In the genomic region with DNA sequence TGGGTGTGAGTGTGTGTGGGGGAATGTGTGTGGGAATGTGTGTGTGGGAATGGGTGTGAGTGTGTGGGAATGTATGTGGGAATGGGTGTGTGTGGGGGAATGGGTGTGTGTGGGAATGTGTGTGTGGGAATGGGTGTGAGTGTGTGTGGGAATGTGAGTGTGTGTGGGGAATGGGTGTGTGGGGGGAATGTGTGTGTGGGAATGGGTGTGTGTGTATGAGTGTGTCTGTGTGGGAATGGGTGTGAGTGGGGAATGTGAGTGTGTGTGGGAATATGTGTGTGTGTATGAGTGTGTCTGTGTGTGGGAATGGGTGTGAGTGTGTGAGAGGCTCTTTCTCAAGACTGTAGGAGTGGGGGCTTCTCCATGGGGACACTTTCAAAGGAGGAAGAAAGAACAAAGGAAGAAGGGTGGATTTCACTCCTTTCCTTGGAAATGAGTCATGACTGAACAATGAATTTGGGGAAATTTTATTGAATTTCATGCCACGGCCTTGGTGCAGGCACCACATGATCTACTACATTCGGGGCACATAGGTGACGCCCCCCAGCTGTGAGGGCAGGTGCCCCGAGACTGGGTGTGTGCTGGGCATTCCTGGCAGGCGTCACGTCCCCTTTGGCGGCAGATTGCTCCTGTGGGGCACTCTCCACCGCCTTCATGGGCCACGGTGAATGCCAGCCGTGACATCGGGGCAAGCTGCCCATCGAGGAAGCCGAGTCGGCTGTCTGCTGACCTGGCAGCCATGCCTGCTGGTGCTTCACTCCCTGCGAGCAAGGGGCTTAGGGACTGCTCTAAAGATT, we compare ENCODE assay signal across 10 cellular contexts.
DNase-seq lines count a peak whose midpoint lies in the region; ATAC-seq and TF ChIP-seq lines count a peak whose summit lies in the region.
"Had no signal": no experiment of that assay in that cellular context is flagged by ENCODE, and none has a peak within 500 bp of the region (broad histone marks: within the 10 kb centered on the region; RNA-seq: fewer than 3 reads in every experiment).

No MANE protein-coding gene starts in this region.

- peaks cover 1 to 10% (median 7%) of the 10 kb centered on the region in 4 donors for H3K4me1 ChIP-seq in esophagus muscularis mucosa
- H3K4me1 ChIP-seq: right lobe of liver had no signal

- intact Hi-C loops in esophagus muscularis mucosa (cut with DNase I): no loop called here

- WGBS in esophagus muscularis mucosa: 47% methylated on average over 5 of the region's 15 CpGs

- no peak for TF ChIP-seq POLR2A in esophagus muscularis mucosa (IDR thresholded peaks at IDR 0.05; ENCODE audit: low read depth)

- DNase-seq in ELR (ENCODE audit: low read depth) (peak; percentile 75), NAMALWA (ENCODE audit: low spot score) (peak; percentile 31), esophagus muscularis mucosa (ENCODE audit: extremely low spot score) (no peak), renal cortical epithelial cell (ENCODE audit: low read depth) (peak; percentile 68)
- DNase-seq: NCI-H2029, right lobe of liver had no signal

- no peak for TF ChIP-seq EP300 in esophagus muscularis mucosa (IDR thresholded peaks at IDR 0.05)

- H3K4me3 ChIP-seq in esophagus muscularis mucosa: no peak overlapping the region
- H3K4me3 ChIP-seq: right lobe of liver had no signal

- no peaks in the 10 kb centered on the region for H3K36me3 ChIP-seq in esophagus muscularis mucosa
- H3K36me3 ChIP-seq: right lobe of liver had no signal

- TF ChIP-seq CTCF in esophagus muscularis mucosa (IDR thresholded peaks at IDR 0.05): no peak

- H3K27ac ChIP-seq in esophagus muscularis mucosa (replicated peaks in 1 of 4): peak overlapping the region in 3 of 4 donors; percentile 38 to 68 (median 44)
- H3K27ac ChIP-seq: right lobe of liver had no signal

- no peaks in the 10 kb centered on the region for H3K9me3 ChIP-seq in esophagus muscularis mucosa
- H3K9me3 ChIP-seq: right lobe of liver had no signal

- ATAC-seq in HG02885 (IDR thresholded peaks at IDR 0.05; ENCODE audit: poor library complexity, unreplicated experiment): no peak
- ATAC-seq in HG02970 (IDR thresholded peaks at IDR 0.05; ENCODE audit: low FRiP score, unreplicated experiment): no peak
- ATAC-seq in HG03442 (IDR thresholded peaks at IDR 0.05; ENCODE audit: unreplicated experiment): no peak
- ATAC-seq: right lobe of liver; stimulated activated naive CD8-positive, alpha-beta T cell treated with anti-CD3 and anti-CD28 coated beads, Interleukin-15, amount 100 ng/mL, for 72 hours had no signal

- peaks cover 0 to 70% (median 0%) of the 10 kb centered on the region in 4 donors for H3K27me3 ChIP-seq in esophagus muscularis mucosa
- H3K27me3 ChIP-seq: right lobe of liver had no signal
